34 cellular contexts compared by ENCODE assay signal in the genomic region with DNA sequence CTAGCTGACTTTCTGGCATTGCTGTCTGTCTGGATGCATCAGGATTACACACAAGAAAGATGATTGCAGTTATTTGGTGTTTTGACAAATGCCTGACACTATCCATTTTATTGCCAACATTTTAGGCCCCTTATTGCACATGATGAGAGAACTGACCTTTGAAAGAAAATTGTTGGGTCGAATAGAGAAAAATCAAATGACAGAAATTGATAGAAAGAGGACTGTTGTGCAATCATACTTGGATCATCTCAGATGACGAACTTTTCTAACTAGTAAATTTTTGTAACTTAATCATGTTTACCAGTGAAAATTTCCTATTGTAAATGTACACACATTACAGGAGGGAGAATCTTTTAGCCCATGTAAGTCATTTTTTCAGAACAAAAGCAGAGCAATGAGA.
DNase-seq lines count a peak whose midpoint lies in the region; ATAC-seq, FAIRE-seq and TF ChIP-seq lines count a peak whose summit lies in the region.
"Had no signal": no experiment of that assay in that cellular context is flagged by ENCODE, and none has a peak within 500 bp of the region (broad histone marks: within the 10 kb centered on the region; RNA-seq: fewer than 3 reads in every experiment).

No MANE protein-coding gene starts in this region.

- no peak for TF ChIP-seq EP300 in HepG2 (IDR thresholded peaks at IDR 0.05; ENCODE audit: low read depth in 2 of 2, low read length in 2 of 2)
- no peak for TF ChIP-seq EP300 in HepG2 (CRISPR knock-in tag; IDR thresholded peaks at IDR 0.05; ENCODE audit: borderline replicate concordance)
- no peak for TF ChIP-seq EP300 in Ishikawa (IDR thresholded peaks at IDR 0.05; ENCODE audit: borderline replicate concordance)
- no peak for TF ChIP-seq EP300 in K562 (IDR thresholded peaks at IDR 0.05; ENCODE audit: low read length)

- no peak overlapping the region for H2BK5ac ChIP-seq in IMR-90 (ENCODE audit: low read depth, low read length, poor library complexity, severe bottlenecking)

- H3K4me3 ChIP-seq in HepG2 (replicated peaks in 1 of 3; ENCODE audit: insufficient read depth in 1 of 3, low read depth in 2 of 3, low read length in 3 of 3) (no peak overlapping the region), right lobe of liver (no peak overlapping the region), IMR-90 (ENCODE audit: insufficient read depth, low read depth, low read length) (no peak overlapping the region), K562 (no peak overlapping the region)
- H3K4me3 ChIP-seq: A549; BLaER1; BLaER1 treated with 17β-estradiol and CSF1 and Interleukin-3, amounts not matched to agents 10 nM and 100 nM had no signal

- H4K5ac ChIP-seq in IMR-90 (ENCODE audit: low read depth, low read length), result no peak overlapping the region

- TF ChIP-seq CTCF in HepG2 (CRISPR knock-in tag; IDR thresholded peaks at IDR 0.05) (no peak), right lobe of liver (IDR thresholded peaks at IDR 0.05) (no peak), IMR-90 (conservative IDR thresholded peaks at IDR 0.05; ENCODE audit: low read depth, low read length) (no peak), K562 (IDR thresholded peaks at IDR 0.05 in 2 of 3, conservative IDR thresholded peaks at IDR 0.05 in 1 of 3; ENCODE audit: insufficient read depth in 2 of 3, low read depth in 1 of 3, low read length in 3 of 3) (no peak)

- no peaks in the 10 kb centered on the region for H3K9me3 ChIP-seq in HepG2 (ENCODE audit: low read length)
- no peaks in the 10 kb centered on the region for H3K9me3 ChIP-seq in right lobe of liver
- no peaks in the 10 kb centered on the region for H3K9me3 ChIP-seq in IMR-90 (ENCODE audit: control insufficient read depth, insufficient read depth, low read length)
- H3K9me3 ChIP-seq in K562 (replicated peaks; ENCODE audit: control insufficient read depth, insufficient read depth, low read depth, low read length), result no peaks in the 10 kb centered on the region
- H3K9me3 ChIP-seq: A549, BE2C, Caco-2 had no signal

- no peak overlapping the region for H2BK120ac ChIP-seq in IMR-90 (ENCODE audit: low read depth, low read length)

- no peak overlapping the region for H3K14ac ChIP-seq in IMR-90 (replicated peaks; ENCODE audit: low read depth, low read length)

- no peak overlapping the region for H3K4me2 ChIP-seq in HepG2 (ENCODE audit: low read depth, low read length)
- H3K4me2 ChIP-seq in IMR-90 (ENCODE audit: low read depth, low read length), result no peak overlapping the region
- H3K4me2 ChIP-seq in K562 (ENCODE audit: insufficient read depth, low read length), result no peak overlapping the region
- H3K4me2 ChIP-seq: A549; BLaER1; BLaER1 treated with 17β-estradiol and CSF1 and Interleukin-3, amounts not matched to agents 10 nM and 100 nM had no signal

- H3K36me3 ChIP-seq in HepG2 (replicated peaks in 1 of 2; ENCODE audit: control insufficient read depth in 1 of 2, insufficient read depth in 2 of 2, low read length in 2 of 2) (no peaks in the 10 kb centered on the region), right lobe of liver (no peaks in the 10 kb centered on the region), IMR-90 (ENCODE audit: control insufficient read depth, insufficient read depth, low read length) (no peaks in the 10 kb centered on the region), K562 (ENCODE audit: control insufficient read depth, insufficient read depth, low read length) (no peaks in the 10 kb centered on the region)
- H3K36me3 ChIP-seq: BE2C; BLaER1; BLaER1 treated with 17β-estradiol and CSF1 and Interleukin-3, amounts not matched to agents 10 nM and 100 nM had no signal

- FAIRE-seq in HepG2 (lab: Jason Lieb, UNC), result no peak
- no peak for FAIRE-seq in K562 (lab: Jason Lieb, UNC)
- FAIRE-seq: A549, D721Med had no signal

- POLR2A ChIA-PET in HepG2 (lab: Yijun Ruan, JAX) (no interaction called here), IMR-90 (lab: Charles Lee; ENCODE audit: unreplicated experiment) (no interaction called here), K562 (lab: Yijun Ruan, JAX) (no interaction called here)

- no peak overlapping the region for H2BK15ac ChIP-seq in IMR-90 (ENCODE audit: low read depth, low read length)

- in situ Hi-C loops in HepG2 (cut with HindIII; ENCODE audit: extremely low pct_ligation_motif_present, low pct_unique_long_range_greater_than_20kb), result no loop called here
- in situ Hi-C loops in IMR-90 (cut with MboI; ENCODE audit: low sequenced_read_pairs), result no loop called here
- in situ Hi-C loops in K562 (cut with MboI), result no loop called here

- H3K79me1 ChIP-seq in IMR-90 (ENCODE audit: low read depth in 1 of 2, low read length in 2 of 2), result no peaks in the 10 kb centered on the region

- intact Hi-C loops in HepG2 (cut with micrococcal nuclease; ENCODE audit: unreplicated experiment) (loop anchor here (5.0 kb wide), 2 partner anchors 184 to 1321 kb away; a partner anchor contains a TSS), right lobe of liver (cut with DNase I) (no loop called here), IMR-90 (cut with micrococcal nuclease) (loop anchor here (5.0 to 10.0 kb wide), 2 partner anchors 184 to 1744 kb away; a partner anchor contains a TSS), K562 (cut with micrococcal nuclease) (loop anchor here (10.0 kb wide), 3 partner anchors 116 to 1904 kb away; a partner anchor contains a TSS)

- no peak overlapping the region for H2AK5ac ChIP-seq in IMR-90 (ENCODE audit: low read depth, low read length)

- no peak overlapping the region for H2BK20ac ChIP-seq in IMR-90 (ENCODE audit: low read depth, low read length)

- H3K27me3 ChIP-seq in HepG2 (ENCODE audit: control insufficient read depth in 1 of 2, insufficient read depth in 2 of 2, low read length in 2 of 2) (no peaks in the 10 kb centered on the region), right lobe of liver (no peaks in the 10 kb centered on the region), IMR-90 (ENCODE audit: control insufficient read depth, insufficient read depth, low read length) (no peaks in the 10 kb centered on the region), K562 (ENCODE audit: control insufficient read depth in 2 of 2, insufficient read depth in 2 of 2, low read length in 2 of 2) (no peaks in the 10 kb centered on the region)
- H3K27me3 ChIP-seq: BE2C; BLaER1; BLaER1 treated with 17β-estradiol and CSF1 and Interleukin-3, amounts not matched to agents 10 nM and 100 nM had no signal

- TF ChIP-seq RAD21 in HepG2 (CRISPR knock-in tag; IDR thresholded peaks at IDR 0.05) (no peak), IMR-90 (IDR thresholded peaks at IDR 0.05; ENCODE audit: low read length) (no peak), Ishikawa (IDR thresholded peaks at IDR 0.05; ENCODE audit: low read depth) (no peak), K562 (CRISPR knock-in tag; conservative IDR thresholded peaks at IDR 0.05 in 1 of 2, IDR thresholded peaks at IDR 0.05 in 1 of 2) (no peak)

- no peak overlapping the region for H3K56ac ChIP-seq in IMR-90 (ENCODE audit: extremely low read depth, insufficient read depth, low read length)

- ATAC-seq in HepG2 (no peak), right lobe of liver (no peak), IMR-90 (ENCODE audit: low read depth) (no peak), K562 (no peak), GM19328 (IDR thresholded peaks at IDR 0.05; ENCODE audit: unreplicated experiment) (no peak), HG02884 (IDR thresholded peaks at IDR 0.05; ENCODE audit: unreplicated experiment) (no peak)
- ATAC-seq: A549; CD8-positive, alpha-beta T cell had no signal

- BruUV-seq in HepG2 (replicated peaks; lab: Mats Ljungman, UMichigan) (no TSS peak), IMR-90 (replicated peaks; lab: Mats Ljungman, UMichigan) (no TSS peak), K562 (replicated peaks; lab: Mats Ljungman, UMichigan) (no TSS peak)

- CTCF ChIA-PET in HepG2 (lab: Yijun Ruan, JAX; ENCODE audit: low intra/inter-chr PET ratio, low total read pairs), result no interaction called here
- CTCF ChIA-PET in IMR-90 (lab: Yijun Ruan, JAX), result no interaction called here
- CTCF ChIA-PET in K562 (lab: Yijun Ruan, JAX; ENCODE audit: low intra/inter-chr PET ratio), result no interaction called here

- H4K20me1 ChIP-seq in HepG2 (ENCODE audit: insufficient read depth, low read length) (no peaks in the 10 kb centered on the region), IMR-90 (ENCODE audit: insufficient read depth, low read length) (no peaks in the 10 kb centered on the region), K562 (replicated peaks; ENCODE audit: control insufficient read depth, insufficient read depth, low read length) (no peaks in the 10 kb centered on the region)
- H4K20me1 ChIP-seq: BLaER1; BLaER1 treated with 17β-estradiol and CSF1 and Interleukin-3, amounts not matched to agents 10 nM and 100 nM had no signal

- H3K79me2 ChIP-seq in HepG2 (ENCODE audit: insufficient read depth, low read length), result no peaks in the 10 kb centered on the region
- no peaks in the 10 kb centered on the region for H3K79me2 ChIP-seq in K562 (ENCODE audit: control insufficient read depth, insufficient read depth, low read length)

- no peak overlapping the region for H3K18ac ChIP-seq in IMR-90 (ENCODE audit: low read depth, low read length)

- H3K27ac ChIP-seq in HepG2 (ENCODE audit: extremely low read length, insufficient read depth, low read length) (no peak overlapping the region), right lobe of liver (no peak overlapping the region), IMR-90 (ENCODE audit: insufficient read depth, low read length) (no peak overlapping the region), K562 (ENCODE audit: extremely low read depth, low read depth, low read length) (no peak overlapping the region)
- H3K27ac ChIP-seq: 22Rv1; A549; BLaER1; BLaER1 treated with 17β-estradiol and CSF1 and Interleukin-3, amounts not matched to agents 10 nM and 100 nM; C4-2B had no signal

- dilution Hi-C loops in IMR-90 (cut with HindIII; ENCODE audit: low sequenced_read_pairs, unreplicated experiment), result no loop called here

- H3K9me1 ChIP-seq in IMR-90 (ENCODE audit: insufficient read depth, low read length) (no peaks in the 10 kb centered on the region), K562 (ENCODE audit: control insufficient read depth, insufficient read depth, low read length) (no peaks in the 10 kb centered on the region)

- H3K4ac ChIP-seq in IMR-90 (ENCODE audit: low read depth, low read length), result no peak overlapping the region

- H3K4me1 ChIP-seq in HepG2 (ENCODE audit: insufficient read depth, low read length) (no peaks in the 10 kb centered on the region), right lobe of liver (peaks cover 0 to 15% (median 0%) of the 10 kb centered on the region in 4 donors), IMR-90 (ENCODE audit: control insufficient read depth, insufficient read depth, low read length) (no peaks in the 10 kb centered on the region), K562 (replicated peaks in 1 of 2; ENCODE audit: control insufficient read depth in 2 of 2, insufficient read depth in 2 of 2, low read length in 2 of 2) (no peaks in the 10 kb centered on the region)
- H3K4me1 ChIP-seq: A549, BE2C, BLaER1 had no signal

- H3K9ac ChIP-seq in HepG2 (ENCODE audit: insufficient read depth, low read depth, low read length) (no peak overlapping the region), IMR-90 (ENCODE audit: low read depth, low read length) (no peak overlapping the region), K562 (ENCODE audit: insufficient read depth in 1 of 2, low read depth in 2 of 2, low read length in 2 of 2) (no peak overlapping the region)
- H3K9ac ChIP-seq: BLaER1; BLaER1 treated with 17β-estradiol and CSF1 and Interleukin-3, amounts not matched to agents 10 nM and 100 nM had no signal

- no peak overlapping the region for H4K91ac ChIP-seq in IMR-90 (ENCODE audit: insufficient read depth, low read depth, low read length)

- DNase-seq in HepG2 (ENCODE audit: low spot score), result no peak
- no peak for DNase-seq in right lobe of liver
- no peak for DNase-seq in IMR-90
- no peak for DNase-seq in K562 (ENCODE audit: extremely low read depth in 1 of 4, low spot score in 3 of 4)
- no peak for DNase-seq in cerebellar cortex (ENCODE audit: low spot score)
- DNase-seq: 8988T; ACHN; AML-193; BE2C; C1 segment of cervical spinal cord; Caco-2; Calu3; CD4-positive, alpha-beta memory T cell; CD4-positive, alpha-beta T cell; CD4-positive, CD25-positive, alpha-beta regulatory T cell; CD8-positive, alpha-beta memory T cell; CD8-positive, alpha-beta T cell; COR-L47; DMS 273 treated with DMSO at 0.1 percent for 48 hours; DMS153; DMS53; DMS79; DMS79 treated with DMSO at 0.1 percent for 48 hours; DND-41; EL had no signal

- TF ChIP-seq POLR2A in HepG2 (IDR thresholded peaks at IDR 0.05; ENCODE audit: insufficient read depth in 1 of 2, low read depth in 2 of 2, low read length in 2 of 2), result no peak
- no peak for TF ChIP-seq POLR2A in right lobe of liver (IDR thresholded peaks at IDR 0.05)
- no peak for TF ChIP-seq POLR2A in IMR-90 (IDR thresholded peaks at IDR 0.05; ENCODE audit: low read depth, low read length)
- no peak for TF ChIP-seq POLR2A in K562 (conservative IDR thresholded peaks at IDR 0.05)

- no peak overlapping the region for H3K23ac ChIP-seq in IMR-90 (ENCODE audit: low read depth, low read length)

- H2AFZ ChIP-seq in HepG2 (ENCODE audit: low read length) (no peak overlapping the region), IMR-90 (replicated peaks; ENCODE audit: low read length, poor library complexity) (no peak overlapping the region), K562 (ENCODE audit: low read depth, low read length) (no peak overlapping the region)

- no peak overlapping the region for H2AK9ac ChIP-seq in IMR-90 (replicated peaks; ENCODE audit: low read depth, low read length, poor library complexity)

- WGBS in HepG2 (ENCODE audit: low lambda C conversion rate), result 0% methylated on average over 2 of the region's 2 CpGs
- 28% methylated on average over 2 of the region's 2 CpGs for WGBS in right lobe of liver (ENCODE audit: insufficient coverage, low coverage, low lambda C conversion rate, missing lambda C conversion rate)
- no CpG with 5 or more reads among the region's 2 CpGs for WGBS in IMR-90 (ENCODE audit: extremely low coverage in 2 of 2, insufficient read length in 1 of 2), 2 experiments
- WGBS in K562 (ENCODE audit: insufficient coverage, low coverage, missing lambda C conversion rate), result 3% methylated on average over 2 of the region's 2 CpGs

- no peak overlapping the region for H4K8ac ChIP-seq in IMR-90 (ENCODE audit: low read depth in 2 of 2, low read length in 2 of 2)

Comparison
In these comparisons a context has a peak if more than half of its experiments do, and no peak if none do; other contexts are left out.
1. intact Hi-C loops: an anchor here in HepG2 (5.0 kb wide), IMR-90 (5.0 to 10.0 kb wide) and K562 (10.0 kb wide); none called in right lobe of liver.